Comparison of ENCODE assay signal across 1 cellular context in the genomic region with DNA sequence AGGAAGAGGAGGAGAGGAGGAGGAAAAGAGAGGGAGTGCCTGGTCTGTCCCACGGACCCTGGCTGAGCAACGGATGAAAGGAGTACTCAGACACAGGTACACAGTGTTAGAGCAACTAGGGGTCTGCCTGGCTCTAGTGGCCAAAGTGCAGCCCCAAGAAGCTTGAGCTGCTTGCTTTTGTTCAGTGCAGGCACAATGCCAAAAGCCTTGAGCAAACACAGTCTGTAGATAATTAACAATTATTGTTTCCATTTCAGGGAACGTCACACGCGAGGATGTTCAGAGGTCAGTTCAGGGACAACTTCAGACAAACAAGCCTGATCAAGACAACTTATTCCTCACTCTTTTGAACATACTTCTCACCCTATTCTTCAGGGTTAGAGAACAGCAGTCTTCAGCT.
A peak's percentile ranks its signal among the peaks of the same experiment; 100 is the strongest.
TF ChIP-seq lines count a peak whose summit lies in the region.

No MANE protein-coding gene starts in this region.

TF ChIP-seq in HepG2, 621 proteins besides CTCF, POLR2A, EP300 and RAD21 (continued from another document):
- TF ChIP-seq, protein P1, sequence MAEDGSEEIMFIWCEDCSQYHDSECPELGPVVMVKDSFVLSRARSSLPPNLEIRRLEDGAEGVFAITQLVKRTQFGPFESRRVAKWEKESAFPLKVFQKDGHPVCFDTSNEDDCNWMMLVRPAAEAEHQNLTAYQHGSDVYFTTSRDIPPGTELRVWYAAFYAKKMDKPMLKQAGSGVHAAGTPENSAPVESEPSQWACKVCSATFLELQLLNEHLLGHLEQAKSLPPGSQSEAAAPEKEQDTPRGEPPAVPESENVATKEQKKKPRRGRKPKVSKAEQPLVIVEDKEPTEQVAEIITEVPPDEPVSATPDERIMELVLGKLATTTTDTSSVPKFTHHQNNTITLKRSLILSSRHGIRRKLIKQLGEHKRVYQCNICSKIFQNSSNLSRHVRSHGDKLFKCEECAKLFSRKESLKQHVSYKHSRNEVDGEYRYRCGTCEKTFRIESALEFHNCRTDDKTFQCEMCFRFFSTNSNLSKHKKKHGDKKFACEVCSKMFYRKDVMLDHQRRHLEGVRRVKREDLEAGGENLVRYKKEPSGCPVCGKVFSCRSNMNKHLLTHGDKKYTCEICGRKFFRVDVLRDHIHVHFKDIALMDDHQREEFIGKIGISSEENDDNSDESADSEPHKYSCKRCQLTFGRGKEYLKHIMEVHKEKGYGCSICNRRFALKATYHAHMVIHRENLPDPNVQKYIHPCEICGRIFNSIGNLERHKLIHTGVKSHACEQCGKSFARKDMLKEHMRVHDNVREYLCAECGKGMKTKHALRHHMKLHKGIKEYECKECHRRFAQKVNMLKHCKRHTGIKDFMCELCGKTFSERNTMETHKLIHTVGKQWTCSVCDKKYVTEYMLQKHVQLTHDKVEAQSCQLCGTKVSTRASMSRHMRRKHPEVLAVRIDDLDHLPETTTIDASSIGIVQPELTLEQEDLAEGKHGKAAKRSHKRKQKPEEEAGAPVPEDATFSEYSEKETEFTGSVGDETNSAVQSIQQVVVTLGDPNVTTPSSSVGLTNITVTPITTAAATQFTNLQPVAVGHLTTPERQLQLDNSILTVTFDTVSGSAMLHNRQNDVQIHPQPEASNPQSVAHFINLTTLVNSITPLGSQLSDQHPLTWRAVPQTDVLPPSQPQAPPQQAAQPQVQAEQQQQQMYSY (CRISPR knock-in tag; IDR thresholded peaks at IDR 0.05): no peak
- TF ChIP-seq FOXO1 (CRISPR knock-in tag; IDR thresholded peaks at IDR 0.05) (peak; percentile 54), SOX6 (IDR thresholded peaks at IDR 0.05) (no peak), SOX6 (CRISPR knock-in tag; IDR thresholded peaks at IDR 0.05) (peak; percentile 91)
- TF ChIP-seq, protein P2, sequence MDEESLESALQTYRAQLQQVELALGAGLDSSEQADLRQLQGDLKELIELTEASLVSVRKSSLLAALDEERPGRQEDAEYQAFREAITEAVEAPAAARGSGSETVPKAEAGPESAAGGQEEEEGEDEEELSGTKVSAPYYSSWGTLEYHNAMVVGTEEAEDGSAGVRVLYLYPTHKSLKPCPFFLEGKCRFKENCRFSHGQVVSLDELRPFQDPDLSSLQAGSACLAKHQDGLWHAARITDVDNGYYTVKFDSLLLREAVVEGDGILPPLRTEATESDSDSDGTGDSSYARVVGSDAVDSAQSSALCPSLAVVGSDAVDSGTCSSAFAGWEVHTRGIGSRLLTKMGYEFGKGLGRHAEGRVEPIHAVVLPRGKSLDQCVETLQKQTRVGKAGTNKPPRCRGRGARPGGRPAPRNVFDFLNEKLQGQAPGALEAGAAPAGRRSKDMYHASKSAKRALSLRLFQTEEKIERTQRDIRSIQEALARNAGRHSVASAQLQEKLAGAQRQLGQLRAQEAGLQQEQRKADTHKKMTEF (CRISPR knock-in tag; IDR thresholded peaks at IDR 0.05): peak; percentile 55; the same call in 1 of the 2 replicates
